ENCODE assay signal across 8 cellular contexts in the genomic region with DNA sequence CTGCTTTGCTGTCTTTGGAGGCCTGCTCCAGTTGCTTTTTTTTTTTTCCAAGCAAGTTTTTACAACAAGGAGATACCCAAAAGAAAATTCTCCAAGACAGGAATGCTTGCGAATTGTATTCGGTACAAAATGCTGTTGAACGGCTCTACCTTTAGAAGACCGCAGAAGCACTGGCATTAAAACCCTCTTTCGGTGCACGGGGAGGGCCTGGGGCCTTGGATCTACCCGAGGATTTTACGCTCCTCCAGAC. TPM values are rescaled to one million over a fixed set of nuclear protein-coding genes. Genes with fewer than 3 reads are reported as not detected.
A peak's percentile ranks its signal among the peaks of the same experiment; 100 is the strongest.
DNase-seq lines count a peak whose midpoint lies in the region; TF ChIP-seq lines count a peak whose summit lies in the region.

No MANE protein-coding gene starts in this region.

- CTCF ChIA-PET in SK-N-SH (lab: Yijun Ruan, JAX) = interaction anchor here (1.5 to 2.0 kb wide), 2 partner anchors 25 to 346 kb away, joined by 4 to 13 read pairs; no protein-coding TSS in a partner anchor

- H3K9ac ChIP-seq in SK-N-SH = peak overlapping the region; percentile 79; the same call in 1 of the 2 replicates

- H3K9me3 ChIP-seq in SK-N-SH = no peaks in the 10 kb centered on the region

- H3F3A ChIP-seq in SK-N-SH (replicated peaks; ENCODE audit: insufficient read depth) = peaks cover 5% of the 10 kb centered on the region

- H3K27me3 ChIP-seq in SK-N-SH (ENCODE audit: insufficient read depth) = no peaks in the 10 kb centered on the region

- peak overlapping the region; percentile 97; the same call in 1 of the 2 replicates for H2AFZ ChIP-seq in SK-N-SH (ENCODE audit: low read depth)

- 52% methylated on average over 8 of the region's 8 CpGs for WGBS in SK-N-SH (ENCODE audit: low lambda C conversion rate)

- no peak for TF ChIP-seq EP300 in SK-N-SH (IDR thresholded peaks at IDR 0.05; ENCODE audit: borderline replicate concordance in 1 of 2, low read depth in 1 of 2, low read length in 1 of 2)

- peaks cover 7 to 18% of the 10 kb centered on the region in 2 experiments; a peak in 3 of 4 replicates for H3K4me1 ChIP-seq in SK-N-SH (ENCODE audit: control insufficient read depth in 1 of 2, insufficient read depth in 2 of 2, low read depth in 1 of 2, low read length in 1 of 2)

- POLR2A ChIA-PET in SK-N-SH (lab: Yijun Ruan, JAX) = interaction anchor here (0.6 kb wide), 2 partner anchors 25 to 281 kb away, joined by 3 read pairs; no protein-coding TSS in a partner anchor

- H3K36me3 ChIP-seq in SK-N-SH (replicated peaks in 1 of 2; ENCODE audit: control insufficient read depth in 1 of 2, insufficient read depth in 2 of 2, low read length in 1 of 2) = peaks cover 12 to 15% of the 10 kb centered on the region in 2 experiments

- DNase-seq in SK-N-SH (peak; percentile 33), fibroblast of mammary gland (ENCODE audit: low read depth) (no peak), retinal pigment epithelial cell (ENCODE audit: low read depth) (no peak), DMS79 treated with DMSO at 0.1 percent for 48 hours (lab: John Stamatoyannopoulos, UW) (no peak), COR-L47 (lab: John Stamatoyannopoulos, UW) (no peak), HUDEP-2 (lab: John Stamatoyannopoulos, UW; ENCODE audit: unreplicated experiment in 76 of 76) (no peak), NCI-H128 (lab: John Stamatoyannopoulos, UW; ENCODE audit: unreplicated experiment) (no peak)

- H3K79me2 ChIP-seq in SK-N-SH (ENCODE audit: insufficient read depth) = peaks cover 37% of the 10 kb centered on the region

- H3K27ac ChIP-seq in SK-N-SH (ENCODE audit: low read depth in 2 of 2, low read length in 1 of 2) = no peak overlapping the region

- TF ChIP-seq RAD21 in SK-N-SH (IDR thresholded peaks at IDR 0.05; ENCODE audit: low read length) = no peak

- no peak for TF ChIP-seq CTCF in GM12875 (IDR thresholded peaks at IDR 0.05; ENCODE audit: borderline replicate concordance, insufficient read depth, low read depth, low read length)
- no peak for TF ChIP-seq CTCF in SK-N-SH (IDR thresholded peaks at IDR 0.05)
- no peak for TF ChIP-seq CTCF in fibroblast of mammary gland (conservative IDR thresholded peaks at IDR 0.05; ENCODE audit: control insufficient read depth, insufficient read depth, low read depth, low read length)
- TF ChIP-seq CTCF in retinal pigment epithelial cell (conservative IDR thresholded peaks at IDR 0.05; ENCODE audit: low read depth, low read length) = no peak

- H3K4me3 ChIP-seq in GM12875 (ENCODE audit: low read depth, low read length) = peak overlapping the region; percentile 62
- peak overlapping the region; percentile 92 for H3K4me3 ChIP-seq in SK-N-SH (ENCODE audit: low read depth in 2 of 2, low read length in 1 of 2)
- peak overlapping the region; percentile 72 for H3K4me3 ChIP-seq in fibroblast of mammary gland (ENCODE audit: control insufficient read depth, low read depth, low read length)
- H3K4me3 ChIP-seq in retinal pigment epithelial cell (ENCODE audit: low read length) = peak overlapping the region; percentile 84

- peak overlapping the region; percentile 93 for H3K4me2 ChIP-seq in SK-N-SH

- no peaks in the 10 kb centered on the region for H3K9me2 ChIP-seq in SK-N-SH

- H4K20me1 ChIP-seq in SK-N-SH (ENCODE audit: insufficient read depth) = peaks cover 14% of the 10 kb centered on the region; the same call in 1 of the 2 replicates

TF ChIP-seq in SK-N-SH, 30 proteins besides CTCF, POLR2A, EP300 and RAD21:
- TF ChIP-seq FOSL2 (IDR thresholded peaks at IDR 0.05; ENCODE audit: borderline replicate concordance, low read depth) (no peak), ELF1 (IDR thresholded peaks at IDR 0.05) (no peak), GATA2 (CRISPR knock-in tag; IDR thresholded peaks at IDR 0.05) (no peak), RFX5 (IDR thresholded peaks at IDR 0.05; ENCODE audit: low read length) (no peak), POLR2AphosphoS5 (IDR thresholded peaks at IDR 0.05; ENCODE audit: low read depth, low read length) (no peak), NRF1 (IDR thresholded peaks at IDR 0.05; ENCODE audit: low read depth, low read length) (no peak), RCOR1 (IDR thresholded peaks at IDR 0.05; ENCODE audit: low read length) (no peak), REST (IDR thresholded peaks at IDR 0.05; ENCODE audit: low read depth, low read length) (no peak), CHD2 (IDR thresholded peaks at IDR 0.05; ENCODE audit: low read length, partially characterized antibody) (no peak), RXRA (IDR thresholded peaks at IDR 0.05; ENCODE audit: borderline replicate concordance, low read depth) (no peak), SIN3A (IDR thresholded peaks at IDR 0.05; ENCODE audit: borderline replicate concordance, low read depth, low read length) (no peak)
- TF ChIP-seq, protein P1, sequence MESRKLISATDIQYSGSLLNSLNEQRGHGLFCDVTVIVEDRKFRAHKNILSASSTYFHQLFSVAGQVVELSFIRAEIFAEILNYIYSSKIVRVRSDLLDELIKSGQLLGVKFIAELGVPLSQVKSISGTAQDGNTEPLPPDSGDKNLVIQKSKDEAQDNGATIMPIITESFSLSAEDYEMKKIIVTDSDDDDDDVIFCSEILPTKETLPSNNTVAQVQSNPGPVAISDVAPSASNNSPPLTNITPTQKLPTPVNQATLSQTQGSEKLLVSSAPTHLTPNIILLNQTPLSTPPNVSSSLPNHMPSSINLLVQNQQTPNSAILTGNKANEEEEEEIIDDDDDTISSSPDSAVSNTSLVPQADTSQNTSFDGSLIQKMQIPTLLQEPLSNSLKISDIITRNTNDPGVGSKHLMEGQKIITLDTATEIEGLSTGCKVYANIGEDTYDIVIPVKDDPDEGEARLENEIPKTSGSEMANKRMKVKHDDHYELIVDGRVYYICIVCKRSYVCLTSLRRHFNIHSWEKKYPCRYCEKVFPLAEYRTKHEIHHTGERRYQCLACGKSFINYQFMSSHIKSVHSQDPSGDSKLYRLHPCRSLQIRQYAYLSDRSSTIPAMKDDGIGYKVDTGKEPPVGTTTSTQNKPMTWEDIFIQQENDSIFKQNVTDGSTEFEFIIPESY (IDR thresholded peaks at IDR 0.05; ENCODE audit: borderline replicate concordance, low read depth) = no peak

RNA-seq across cellular contexts. Expression of gene HELZ, which starts 1.3 kb away (rescaled TPM):
- 4.3 and 5.8 TPM in 2 replicates for polyA plus RNA-seq in SK-N-SH (2012; rRNA removed)
- 4.9 and 5.2 TPM in 2 replicates for polyA plus RNA-seq in SK-N-SH (2012; cell fraction: cytosol; rRNA removed)
- polyA plus RNA-seq in SK-N-SH (2012; cell fraction: nucleus; rRNA removed) = 5.8 and 9.7 TPM in 2 replicates
